1 cellular context compared by ENCODE assay signal in the genomic region with DNA sequence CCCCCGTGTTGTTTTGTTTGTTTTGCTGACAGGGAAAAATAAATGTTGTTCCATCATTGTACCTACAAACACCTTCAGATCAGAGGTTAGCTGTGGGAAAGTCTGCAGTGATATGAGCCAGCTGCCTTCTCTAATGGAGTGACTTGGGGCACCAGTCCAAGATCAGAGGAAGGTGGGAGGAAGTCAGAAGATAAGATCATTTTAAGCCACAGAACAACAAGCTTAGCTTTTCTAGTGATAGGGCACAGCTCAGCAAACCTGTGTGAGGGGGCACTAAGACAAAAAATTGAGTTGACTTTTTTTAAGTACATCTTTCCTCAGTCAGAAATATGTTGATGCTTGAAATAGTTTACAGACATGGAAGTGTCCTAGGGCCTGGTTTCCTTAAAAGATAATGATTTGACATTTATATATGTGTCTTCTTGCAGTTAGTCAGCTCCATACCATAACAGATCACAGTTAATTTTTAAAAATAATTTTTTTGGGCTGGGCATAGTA.
TF ChIP-seq lines count a peak whose summit lies in the region.

No MANE protein-coding gene starts in this region.

TF ChIP-seq in GM12878, 131 proteins besides CTCF, POLR2A, EP300 and RAD21 (continued from another document):
- TF ChIP-seq, protein P1, sequence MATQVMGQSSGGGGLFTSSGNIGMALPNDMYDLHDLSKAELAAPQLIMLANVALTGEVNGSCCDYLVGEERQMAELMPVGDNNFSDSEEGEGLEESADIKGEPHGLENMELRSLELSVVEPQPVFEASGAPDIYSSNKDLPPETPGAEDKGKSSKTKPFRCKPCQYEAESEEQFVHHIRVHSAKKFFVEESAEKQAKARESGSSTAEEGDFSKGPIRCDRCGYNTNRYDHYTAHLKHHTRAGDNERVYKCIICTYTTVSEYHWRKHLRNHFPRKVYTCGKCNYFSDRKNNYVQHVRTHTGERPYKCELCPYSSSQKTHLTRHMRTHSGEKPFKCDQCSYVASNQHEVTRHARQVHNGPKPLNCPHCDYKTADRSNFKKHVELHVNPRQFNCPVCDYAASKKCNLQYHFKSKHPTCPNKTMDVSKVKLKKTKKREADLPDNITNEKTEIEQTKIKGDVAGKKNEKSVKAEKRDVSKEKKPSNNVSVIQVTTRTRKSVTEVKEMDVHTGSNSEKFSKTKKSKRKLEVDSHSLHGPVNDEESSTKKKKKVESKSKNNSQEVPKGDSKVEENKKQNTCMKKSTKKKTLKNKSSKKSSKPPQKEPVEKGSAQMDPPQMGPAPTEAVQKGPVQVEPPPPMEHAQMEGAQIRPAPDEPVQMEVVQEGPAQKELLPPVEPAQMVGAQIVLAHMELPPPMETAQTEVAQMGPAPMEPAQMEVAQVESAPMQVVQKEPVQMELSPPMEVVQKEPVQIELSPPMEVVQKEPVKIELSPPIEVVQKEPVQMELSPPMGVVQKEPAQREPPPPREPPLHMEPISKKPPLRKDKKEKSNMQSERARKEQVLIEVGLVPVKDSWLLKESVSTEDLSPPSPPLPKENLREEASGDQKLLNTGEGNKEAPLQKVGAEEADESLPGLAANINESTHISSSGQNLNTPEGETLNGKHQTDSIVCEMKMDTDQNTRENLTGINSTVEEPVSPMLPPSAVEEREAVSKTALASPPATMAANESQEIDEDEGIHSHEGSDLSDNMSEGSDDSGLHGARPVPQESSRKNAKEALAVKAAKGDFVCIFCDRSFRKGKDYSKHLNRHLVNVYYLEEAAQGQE (IDR thresholded peaks at IDR 0.05; ENCODE audit: low read depth, low read length) = no peak
- TF ChIP-seq NBN (IDR thresholded peaks at IDR 0.05) (no peak), BMI1 (IDR thresholded peaks at IDR 0.05; ENCODE audit: borderline replicate concordance) (no peak), ZNF207 (IDR thresholded peaks at IDR 0.05; ENCODE audit: borderline replicate concordance) (no peak), RB1 (IDR thresholded peaks at IDR 0.05; ENCODE audit: borderline replicate concordance) (no peak), SPI1 (IDR thresholded peaks at IDR 0.05; ENCODE audit: borderline replicate concordance, insufficient read depth, low read depth, low read length) (peak; percentile 73), RAD51 (IDR thresholded peaks at IDR 0.05) (no peak), MLLT1 (IDR thresholded peaks at IDR 0.05) (no peak), SP1 (IDR thresholded peaks at IDR 0.05; ENCODE audit: low read depth, low read length) (no peak), NR2F1 (conservative IDR thresholded peaks at IDR 0.05) (no peak), STAT1 (conservative IDR thresholded peaks at IDR 0.05) (no peak), NR2C1 (IDR thresholded peaks at IDR 0.05) (no peak), TARDBP (IDR thresholded peaks at IDR 0.05; ENCODE audit: borderline replicate concordance) (no peak), CUX1 (IDR thresholded peaks at IDR 0.05; ENCODE audit: insufficient replicate concordance, low read depth, low read length) (no peak), SMARCA5 (IDR thresholded peaks at IDR 0.05) (0 out of 2 replicates have a peak, but pooled peaks have one; percentile 23), ZNF622 (IDR thresholded peaks at IDR 0.05) (no peak), CBFB (IDR thresholded peaks at IDR 0.05; ENCODE audit: low read depth) (no peak), RUNX3 (IDR thresholded peaks at IDR 0.05; ENCODE audit: low read length) (0 out of 2 replicates have a peak, but pooled peaks have one; percentile 17), MEF2A (IDR thresholded peaks at IDR 0.05; ENCODE audit: insufficient read depth, low read depth, low read length) (no peak), CHD4 (IDR thresholded peaks at IDR 0.05) (no peak), ZNF274 (IDR thresholded peaks at IDR 0.05; ENCODE audit: insufficient read depth, insufficient read length) (no peak), HDAC2 (IDR thresholded peaks at IDR 0.05) (no peak), SMC3 (IDR thresholded peaks at IDR 0.05; ENCODE audit: borderline replicate concordance, low read length) (no peak), MYC (IDR thresholded peaks at IDR 0.05; ENCODE audit: insufficient read depth, insufficient read length, insufficient replicate concordance, low read length, severe bottlenecking) (no peak), ZNF217 (IDR thresholded peaks at IDR 0.05) (no peak), PKNOX1 (IDR thresholded peaks at IDR 0.05) (0 out of 2 replicates have a peak, but pooled peaks have one; percentile 5), HDGF (IDR thresholded peaks at IDR 0.05) (no peak), NFIC (IDR thresholded peaks at IDR 0.05; ENCODE audit: low read depth, low read length) (no peak), TCF3 (IDR thresholded peaks at IDR 0.05; ENCODE audit: borderline replicate concordance, insufficient read depth, low read depth, low read length) (peak; percentile 54; the same call in 1 of the 2 replicates), ATF7 (IDR thresholded peaks at IDR 0.05; ENCODE audit: low read depth) (no peak), MTA3 (IDR thresholded peaks at IDR 0.05; ENCODE audit: borderline replicate concordance, low read length) (no peak), CBX5 (IDR thresholded peaks at IDR 0.05; ENCODE audit: low read depth) (no peak), POLR2AphosphoS5 (IDR thresholded peaks at IDR 0.05; ENCODE audit: low read length) (no peak), ETV6 (conservative IDR thresholded peaks at IDR 0.05 in 1 of 2, IDR thresholded peaks at IDR 0.05 in 1 of 2; ENCODE audit: borderline replicate concordance in 1 of 2, low read depth in 1 of 2) (no peak)
- TF ChIP-seq, protein P2, sequence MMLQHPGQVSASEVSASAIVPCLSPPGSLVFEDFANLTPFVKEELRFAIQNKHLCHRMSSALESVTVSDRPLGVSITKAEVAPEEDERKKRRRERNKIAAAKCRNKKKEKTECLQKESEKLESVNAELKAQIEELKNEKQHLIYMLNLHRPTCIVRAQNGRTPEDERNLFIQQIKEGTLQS (IDR thresholded peaks at IDR 0.05; ENCODE audit: borderline replicate concordance, extremely low read depth, low read depth, low read length) = no peak
- TF ChIP-seq, protein P3, sequence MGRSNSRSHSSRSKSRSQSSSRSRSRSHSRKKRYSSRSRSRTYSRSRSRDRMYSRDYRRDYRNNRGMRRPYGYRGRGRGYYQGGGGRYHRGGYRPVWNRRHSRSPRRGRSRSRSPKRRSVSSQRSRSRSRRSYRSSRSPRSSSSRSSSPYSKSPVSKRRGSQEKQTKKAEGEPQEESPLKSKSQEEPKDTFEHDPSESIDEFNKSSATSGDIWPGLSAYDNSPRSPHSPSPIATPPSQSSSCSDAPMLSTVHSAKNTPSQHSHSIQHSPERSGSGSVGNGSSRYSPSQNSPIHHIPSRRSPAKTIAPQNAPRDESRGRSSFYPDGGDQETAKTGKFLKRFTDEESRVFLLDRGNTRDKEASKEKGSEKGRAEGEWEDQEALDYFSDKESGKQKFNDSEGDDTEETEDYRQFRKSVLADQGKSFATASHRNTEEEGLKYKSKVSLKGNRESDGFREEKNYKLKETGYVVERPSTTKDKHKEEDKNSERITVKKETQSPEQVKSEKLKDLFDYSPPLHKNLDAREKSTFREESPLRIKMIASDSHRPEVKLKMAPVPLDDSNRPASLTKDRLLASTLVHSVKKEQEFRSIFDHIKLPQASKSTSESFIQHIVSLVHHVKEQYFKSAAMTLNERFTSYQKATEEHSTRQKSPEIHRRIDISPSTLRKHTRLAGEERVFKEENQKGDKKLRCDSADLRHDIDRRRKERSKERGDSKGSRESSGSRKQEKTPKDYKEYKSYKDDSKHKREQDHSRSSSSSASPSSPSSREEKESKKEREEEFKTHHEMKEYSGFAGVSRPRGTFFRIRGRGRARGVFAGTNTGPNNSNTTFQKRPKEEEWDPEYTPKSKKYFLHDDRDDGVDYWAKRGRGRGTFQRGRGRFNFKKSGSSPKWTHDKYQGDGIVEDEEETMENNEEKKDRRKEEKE (IDR thresholded peaks at IDR 0.05) = no peak
- TF ChIP-seq, protein P4, sequence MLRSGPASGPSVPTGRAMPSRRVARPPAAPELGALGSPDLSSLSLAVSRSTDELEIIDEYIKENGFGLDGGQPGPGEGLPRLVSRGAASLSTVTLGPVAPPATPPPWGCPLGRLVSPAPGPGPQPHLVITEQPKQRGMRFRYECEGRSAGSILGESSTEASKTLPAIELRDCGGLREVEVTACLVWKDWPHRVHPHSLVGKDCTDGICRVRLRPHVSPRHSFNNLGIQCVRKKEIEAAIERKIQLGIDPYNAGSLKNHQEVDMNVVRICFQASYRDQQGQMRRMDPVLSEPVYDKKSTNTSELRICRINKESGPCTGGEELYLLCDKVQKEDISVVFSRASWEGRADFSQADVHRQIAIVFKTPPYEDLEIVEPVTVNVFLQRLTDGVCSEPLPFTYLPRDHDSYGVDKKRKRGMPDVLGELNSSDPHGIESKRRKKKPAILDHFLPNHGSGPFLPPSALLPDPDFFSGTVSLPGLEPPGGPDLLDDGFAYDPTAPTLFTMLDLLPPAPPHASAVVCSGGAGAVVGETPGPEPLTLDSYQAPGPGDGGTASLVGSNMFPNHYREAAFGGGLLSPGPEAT (IDR thresholded peaks at IDR 0.05; ENCODE audit: low read depth) = no peak
- TF ChIP-seq, protein P5, sequence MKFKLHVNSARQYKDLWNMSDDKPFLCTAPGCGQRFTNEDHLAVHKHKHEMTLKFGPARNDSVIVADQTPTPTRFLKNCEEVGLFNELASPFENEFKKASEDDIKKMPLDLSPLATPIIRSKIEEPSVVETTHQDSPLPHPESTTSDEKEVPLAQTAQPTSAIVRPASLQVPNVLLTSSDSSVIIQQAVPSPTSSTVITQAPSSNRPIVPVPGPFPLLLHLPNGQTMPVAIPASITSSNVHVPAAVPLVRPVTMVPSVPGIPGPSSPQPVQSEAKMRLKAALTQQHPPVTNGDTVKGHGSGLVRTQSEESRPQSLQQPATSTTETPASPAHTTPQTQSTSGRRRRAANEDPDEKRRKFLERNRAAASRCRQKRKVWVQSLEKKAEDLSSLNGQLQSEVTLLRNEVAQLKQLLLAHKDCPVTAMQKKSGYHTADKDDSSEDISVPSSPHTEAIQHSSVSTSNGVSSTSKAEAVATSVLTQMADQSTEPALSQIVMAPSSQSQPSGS (IDR thresholded peaks at IDR 0.05; ENCODE audit: low read length) = peak; percentile 14; the same call in 1 of the 2 replicates
TF ChIP-seq in GM12878: peak in this region for 7.
